ENCODE assay signal across 1 cellular context in genomic region chr7:74429153-74429747, GRCh38.
A peak's percentile ranks its signal among the peaks of the same experiment; 100 is the strongest.
TF ChIP-seq lines count a peak whose summit lies in the region.

No MANE protein-coding gene starts in this region.

TF ChIP-seq in H1, 55 proteins besides CTCF, POLR2A, EP300 and RAD21 (continued from another document):
- TF ChIP-seq CEBPB (IDR thresholded peaks at IDR 0.05; ENCODE audit: low read depth, low read length): peak; percentile 66; the same call in 1 of the 2 replicates
